In the genomic region with DNA sequence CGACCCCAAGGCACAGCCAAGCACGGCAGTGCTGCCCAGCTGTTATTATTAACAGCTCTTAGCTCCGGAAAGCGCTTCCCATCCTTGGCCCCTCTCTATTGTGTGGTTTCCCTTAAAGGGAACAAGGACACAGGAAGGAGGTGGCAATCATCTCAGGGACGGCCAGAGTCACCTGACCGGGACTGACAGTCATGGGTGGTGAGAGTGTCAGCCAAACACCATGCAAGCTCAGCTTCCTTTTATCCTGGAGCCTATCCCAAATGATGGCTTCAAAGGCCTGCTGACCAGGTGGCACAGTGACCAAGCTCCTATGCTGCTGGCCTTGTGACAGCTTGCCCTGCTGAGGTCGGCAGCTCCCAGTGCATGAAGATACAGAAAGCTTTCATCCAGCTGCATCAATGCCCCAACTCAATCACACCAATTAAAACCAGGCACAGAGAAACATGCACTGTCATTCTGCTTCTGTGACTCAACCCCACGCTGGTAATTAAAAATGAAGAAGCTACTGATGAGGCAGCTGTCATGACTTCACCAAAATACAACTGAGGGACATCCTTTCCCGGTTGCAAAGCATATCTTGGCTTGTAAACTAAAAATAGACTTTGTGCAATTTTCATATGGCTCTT, we compare ENCODE assay signal across 8 cellular contexts. TPM values are rescaled to one million over a fixed set of nuclear protein-coding genes. Genes with fewer than 3 reads are reported as not detected.
DNase-seq lines count a peak whose midpoint lies in the region; ATAC-seq and TF ChIP-seq lines count a peak whose summit lies in the region.

No MANE protein-coding gene starts in this region.

- DNase-seq in EL = peak; percentile 34
- DNase-seq in foreskin fibroblast = peak; percentile 34 to 35
- peak; percentile 71 for DNase-seq in occipital lobe (lab: John Stamatoyannopoulos, UW)
- DNase-seq in kidney glomerular epithelial cell (lab: John Stamatoyannopoulos, UW) = no peak

- H3K4me3 ChIP-seq in foreskin fibroblast (ENCODE audit: low read depth in 1 of 2, low read length in 2 of 2) = no peak overlapping the region

- ATAC-seq in HG03354 (IDR thresholded peaks at IDR 0.05; ENCODE audit: poor library complexity, severe bottlenecking, unreplicated experiment) (no peak), GM18517 (IDR thresholded peaks at IDR 0.05; ENCODE audit: unreplicated experiment) (no peak), HG03135 (IDR thresholded peaks at IDR 0.05; ENCODE audit: unreplicated experiment) (no peak)

- TF ChIP-seq CTCF in foreskin fibroblast (IDR thresholded peaks at IDR 0.05; ENCODE audit: low read depth, low read length) = no peak

TF ChIP-seq in PFSK-1, 5 proteins besides CTCF, POLR2A, EP300 and RAD21:
- TF ChIP-seq FOXP2 (optimal IDR thresholded peaks at IDR 0.05; ENCODE audit: borderline replicate concordance, extremely low read depth, extremely low read length, insufficient read depth) (no peak), TAF1 (IDR thresholded peaks at IDR 0.05; ENCODE audit: borderline replicate concordance, insufficient read depth, low read length) (peak; percentile 10; the same call in 1 of the 2 replicates)
TF ChIP-seq in PFSK-1: peak in this region for 1.

RNA-seq across cellular contexts. Expression of a gene that starts 34.1 kb away (rescaled TPM):
- polyA plus RNA-seq in PFSK-1 (2012; ENCODE audit: insufficient read length, low read depth) = 108 TPM
- 15.4 TPM for total RNA-seq in occipital lobe
